11 cellular contexts compared by ENCODE assay signal in the genomic region with DNA sequence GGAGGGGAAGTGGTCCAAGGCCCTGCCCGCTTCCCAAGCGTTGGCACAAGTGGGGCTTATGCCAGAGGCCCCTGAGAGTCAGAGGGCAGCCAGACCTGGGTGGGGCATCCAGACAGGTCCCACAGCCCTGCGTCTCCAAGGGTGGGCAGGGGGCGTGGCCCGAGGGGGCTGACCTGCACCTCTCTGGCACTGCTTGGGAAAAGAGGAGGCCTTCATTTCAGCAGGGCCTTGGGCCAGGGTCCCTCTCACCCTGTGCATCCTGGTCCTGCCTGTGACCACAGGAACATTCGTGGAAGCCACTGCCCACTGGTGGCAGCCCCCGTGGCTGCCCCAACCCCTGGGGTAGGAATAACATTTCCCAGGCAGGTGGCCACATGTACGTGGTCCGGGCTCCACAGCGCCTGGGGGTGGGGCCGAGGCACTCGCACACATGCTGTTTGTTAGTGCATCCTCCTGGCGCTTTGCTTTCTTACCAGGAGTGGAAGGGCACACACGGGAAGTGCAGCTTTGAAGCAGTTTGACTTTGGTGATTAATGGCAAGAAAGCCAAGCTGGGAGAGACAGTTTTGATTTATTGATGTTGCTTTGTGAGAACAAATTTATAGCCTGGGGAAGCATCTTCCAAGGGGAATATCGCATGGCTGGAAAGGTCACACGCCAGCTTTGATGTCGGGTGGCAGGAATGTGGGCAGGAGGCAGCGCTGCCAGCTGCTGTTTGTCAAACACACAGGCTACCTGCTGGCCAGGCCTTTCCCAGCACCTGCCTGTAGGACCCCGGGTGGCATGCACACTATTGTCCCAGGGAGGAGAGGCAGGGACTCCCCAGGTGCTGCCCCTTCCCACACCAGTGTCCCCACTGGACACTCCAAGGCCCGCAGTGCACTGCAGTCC.
A peak's percentile ranks its signal among the peaks of the same experiment; 100 is the strongest.
DNase-seq lines count a peak whose midpoint lies in the region; TF ChIP-seq lines count a peak whose summit lies in the region.
"Had no signal": no experiment of that assay in that cellular context is flagged by ENCODE, and none has a peak within 500 bp of the region (broad histone marks: within the 10 kb centered on the region; RNA-seq: fewer than 3 reads in every experiment).

No MANE protein-coding gene starts in this region.

- peak overlapping the region; percentile 6 to 68 (median 50) for H3K4me3 Mint-ChIP-seq in nephron
- H3K4me3 Mint-ChIP-seq: activated T-cell treated with anti-CD3 and anti-CD28 coated beads, Interleukin-2, amount 50 U/mL, for 4 hours had no signal

- H3K9me3 Mint-ChIP-seq in nephron: no peaks in the 10 kb centered on the region
- H3K9me3 Mint-ChIP-seq: activated T-cell treated with anti-CD3 and anti-CD28 coated beads, Interleukin-2, amount 50 U/mL, for 4 hours had no signal

- no peaks in the 10 kb centered on the region for H3K27me3 Mint-ChIP-seq in nephron (ENCODE audit: low read depth)

- H3K36me3 Mint-ChIP-seq in nephron (ENCODE audit: low read depth): peaks cover 4% of the 10 kb centered on the region

- DNase-seq in DMS 273 (lab: John Stamatoyannopoulos, UW; ENCODE audit: unreplicated experiment) (peak; percentile 63), DMS 273 treated with DMSO at 0.1 percent for 48 hours (lab: John Stamatoyannopoulos, UW) (no peak), NCI-H345 treated with DMSO at 0.1 percent for 48 hours (lab: John Stamatoyannopoulos, UW; ENCODE audit: unreplicated experiment) (peak; percentile 56), KG1 (lab: John Stamatoyannopoulos, UW) (no peak), OCI-M1 (lab: John Stamatoyannopoulos, UW) (no peak)
- DNase-seq: activated CD4-positive, CD25-positive, alpha-beta regulatory T cell treated with anti-CD3 and anti-CD28 coated beads, Interleukin-2, amount 50 U/mL, for 72 hours; activated T-cell treated with anti-CD3 and anti-CD28 coated beads, Interleukin-2, amount 50 U/mL, for 4 hours; NCI-H1105; stimulated activated CD4-positive, alpha-beta T cell treated with anti-CD3 and anti-CD28 coated beads, Interleukin-1b, Interleukin-23, amount 100 ng/mL, for 48 hours; SW 1271 had no signal

- peaks cover 15% of the 10 kb centered on the region for H3K4me1 Mint-ChIP-seq in nephron

- TF ChIP-seq CTCF in nephron (IDR thresholded peaks at IDR 0.05; ENCODE audit: unreplicated experiment in 3 of 3): no peak

- peak overlapping the region in 1 of 3 experiments; percentile 59 for H3K27ac Mint-ChIP-seq in nephron

Comparison
In these comparisons a context has a peak if more than half of its experiments do, and no peak if none do; other contexts are left out.
1. DNase-seq: peak in DMS 273 (single experiment) and NCI-H345 treated with DMSO at 0.1 percent for 48 hours (single experiment); none in DMS 273 treated with DMSO at 0.1 percent for 48 hours (single experiment), KG1 (single experiment) and OCI-M1 (single experiment).